In the genomic region with DNA sequence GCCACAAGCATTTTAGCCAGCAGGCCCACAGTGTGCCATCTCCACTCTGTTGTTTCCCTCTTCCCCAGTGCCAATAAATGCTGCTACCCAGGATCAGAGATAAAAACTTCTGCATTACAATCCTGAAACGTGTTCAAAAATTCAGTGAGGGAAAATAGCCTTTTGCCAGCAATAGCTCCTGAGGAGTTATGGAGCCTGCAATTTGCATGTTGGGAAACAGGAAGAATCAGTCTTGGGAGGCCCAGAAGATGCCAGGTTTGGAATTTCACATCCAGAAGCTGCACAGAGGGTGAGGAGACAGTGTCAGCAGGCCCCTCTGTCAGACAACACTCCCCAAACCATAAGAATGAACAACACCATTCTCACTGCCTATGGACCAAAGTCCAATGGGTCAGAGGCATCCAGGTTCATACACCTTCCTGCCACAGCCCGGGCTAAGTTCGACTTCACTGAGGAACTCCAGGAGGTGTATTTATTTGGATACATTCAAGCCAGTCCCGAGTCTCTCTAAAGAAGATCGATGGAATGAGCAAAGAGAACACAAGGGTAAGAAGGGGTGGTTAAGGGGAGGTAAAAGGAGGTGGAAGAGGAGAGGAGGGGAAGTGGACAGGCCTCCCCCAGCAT, we compare ENCODE assay signal across 15 cellular contexts. TPM values are rescaled to one million over a fixed set of nuclear protein-coding genes. Genes with fewer than 3 reads are reported as not detected.
A peak's percentile ranks its signal among the peaks of the same experiment; 100 is the strongest.
DNase-seq lines count a peak whose midpoint lies in the region; ATAC-seq and FAIRE-seq lines count a peak whose summit lies in the region.
"Had no signal": no experiment of that assay in that cellular context is flagged by ENCODE, and none has a peak within 500 bp of the region (broad histone marks: within the 10 kb centered on the region; RNA-seq: fewer than 3 reads in every experiment).

No MANE protein-coding gene starts in this region.

- 71% methylated on average over 5 of the region's 5 CpGs for WGBS in right cardiac atrium
- 11 to 50% (median 40%) methylated on average over 5 of the region's 5 CpGs for WGBS in small intestine, 3 donors

- no peak overlapping the region for H3K4me3 ChIP-seq in CD4-positive, alpha-beta memory T cell (ENCODE audit: low read length in 2 of 2)
- H3K4me3 ChIP-seq in right cardiac atrium (ENCODE audit: low read length) (no peak overlapping the region), small intestine (ENCODE audit: low read depth in 1 of 2, low read length in 2 of 2) (no peak overlapping the region)
- H3K4me3 ChIP-seq: heart left ventricle had no signal

- H3K4me1 Mint-ChIP-seq in CD4-positive, alpha-beta memory T cell, result peaks cover 20 to 45% (median 34%) of the 10 kb centered on the region in 4 donors

- POLR2A ChIA-PET in CD4-positive, alpha-beta memory T cell (lab: Charles Lee; ENCODE audit: partially characterized antibody), result no interaction called here

- no peak overlapping the region for H3K4me3 Mint-ChIP-seq in CD4-positive, alpha-beta memory T cell
- H3K4me3 Mint-ChIP-seq: activated CD4-positive, alpha-beta T cell treated with anti-CD3 and anti-CD28 coated beads, Interleukin-2, amount 10 ng/mL, durations not matched to agents 7 days and 5 days; CD8-positive, alpha-beta T cell had no signal

- FAIRE-seq in small intestine (lab: Jason Lieb, UNC), result no peak

- no peaks in the 10 kb centered on the region for H3K27me3 Mint-ChIP-seq in CD4-positive, alpha-beta memory T cell
- H3K27me3 Mint-ChIP-seq: activated CD4-positive, alpha-beta T cell treated with anti-CD3 and anti-CD28 coated beads, Interleukin-2, amount 10 ng/mL, durations not matched to agents 7 days and 5 days had no signal

- CTCF ChIA-PET in CD4-positive, alpha-beta memory T cell (lab: Charles Lee; ENCODE audit: partially characterized antibody), result no interaction called here

- H3K27ac Mint-ChIP-seq in CD4-positive, alpha-beta memory T cell, result peak overlapping the region in 4 of 7 donors; percentile 7 to 57 (median 14)
- H3K27ac Mint-ChIP-seq: activated CD4-positive, alpha-beta T cell treated with anti-CD3 and anti-CD28 coated beads, Interleukin-2, amount 10 ng/mL, durations not matched to agents 7 days and 5 days; CD8-positive, alpha-beta T cell had no signal

- intact Hi-C loops in CD4-positive, alpha-beta memory T cell (cut with micrococcal nuclease), result no loop called here
- intact Hi-C loops in right cardiac atrium (cut with DNase I), result no loop called here

- no peak overlapping the region for H3K27ac ChIP-seq in CD4-positive, alpha-beta memory T cell (ENCODE audit: low read depth, low read length)
- H3K27ac ChIP-seq in right cardiac atrium (ENCODE audit: low read length) (peak overlapping the region; percentile 84), small intestine (ENCODE audit: low read depth in 1 of 2, low read length in 1 of 2) (peak overlapping the region; percentile 26 to 74)

- DNase-seq in CD4-positive, alpha-beta memory T cell, result no peak
- DNase-seq in amniotic epithelial cell (ENCODE audit: low read depth) (peak; percentile 62), right cardiac atrium (peak in 1 of 3 donors; percentile 29), small intestine (peak; percentile 84), DMS 273 treated with DMSO at 0.1 percent for 48 hours (lab: John Stamatoyannopoulos, UW) (no peak), NCI-H2029 treated with DMSO at 0.1 percent for 48 hours (lab: John Stamatoyannopoulos, UW) (no peak)
- DNase-seq: activated CD4-positive, alpha-beta T cell treated with anti-CD3 and anti-CD28 coated beads, Interleukin-2, amount 10 ng/mL, durations not matched to agents 7 days and 5 days; activated naive CD4-positive, alpha-beta T cell treated with anti-CD3 and anti-CD28 coated beads, Interleukin-2, amount 50 U/mL, for 16 hours; CD8-positive, alpha-beta T cell; midbrain; NCI-H1105 treated with DMSO at 0.1 percent for 48 hours had no signal

- H3K4me1 ChIP-seq in CD4-positive, alpha-beta memory T cell (ENCODE audit: insufficient read depth, low read length), result peaks cover 23% of the 10 kb centered on the region
- H3K4me1 ChIP-seq in right cardiac atrium (ENCODE audit: control insufficient read depth, insufficient read depth, low read length), result peaks cover 13% of the 10 kb centered on the region
- H3K4me1 ChIP-seq in small intestine (ENCODE audit: control insufficient read depth in 2 of 2, insufficient read depth in 1 of 2, low read depth in 1 of 2, low read length in 1 of 2), result peaks cover 0 to 17% of the 10 kb centered on the region in 2 donors

- ATAC-seq in right cardiac atrium (peak; percentile 3 to 39), GM18498 (IDR thresholded peaks at IDR 0.05; ENCODE audit: unreplicated experiment) (no peak), HG02885 (IDR thresholded peaks at IDR 0.05; ENCODE audit: poor library complexity, unreplicated experiment) (no peak)
- ATAC-seq: CD8-positive, alpha-beta T cell had no signal

- H3K9me3 ChIP-seq in CD4-positive, alpha-beta memory T cell (ENCODE audit: control insufficient read depth in 1 of 2, low read length in 2 of 2), result no peaks in the 10 kb centered on the region
- no peaks in the 10 kb centered on the region for H3K9me3 ChIP-seq in right cardiac atrium (ENCODE audit: control insufficient read depth, low read length)
- no peaks in the 10 kb centered on the region for H3K9me3 ChIP-seq in small intestine (ENCODE audit: control insufficient read depth, low read depth)

- H3K9me3 Mint-ChIP-seq in CD4-positive, alpha-beta memory T cell, result peaks cover 0 to 4% (median 0%) of the 10 kb centered on the region in 8 donors
- H3K9me3 Mint-ChIP-seq: CD8-positive, alpha-beta T cell had no signal

- H3K36me3 ChIP-seq in CD4-positive, alpha-beta memory T cell (ENCODE audit: insufficient read depth, low read length), result no peaks in the 10 kb centered on the region
- peaks cover 11 to 16% of the 10 kb centered on the region in 2 donors for H3K36me3 ChIP-seq in small intestine (ENCODE audit: control insufficient read depth in 2 of 2, insufficient read depth in 2 of 2, low read length in 2 of 2)

- H3K36me3 Mint-ChIP-seq in CD4-positive, alpha-beta memory T cell, result peaks cover 20 to 35% of the 10 kb centered on the region in 2 donors

- H3K27me3 ChIP-seq in CD4-positive, alpha-beta memory T cell (ENCODE audit: insufficient read depth, low read length), result no peaks in the 10 kb centered on the region
- no peaks in the 10 kb centered on the region for H3K27me3 ChIP-seq in right cardiac atrium (ENCODE audit: control insufficient read depth, insufficient read depth)
- no peaks in the 10 kb centered on the region for H3K27me3 ChIP-seq in small intestine (ENCODE audit: control insufficient read depth in 2 of 2, insufficient read depth in 2 of 2, low read length in 2 of 2)
- H3K27me3 ChIP-seq: heart left ventricle had no signal

RNA-seq across cellular contexts. Expression of gene RRBP1, which starts 20.8 kb away (rescaled TPM):
- 10 to 100 TPM; 28.0 to 33.7 TPM for total RNA-seq in CD4-positive, alpha-beta memory T cell
- 10 to 100 TPM in 1 of 2 donors, under 1 TPM in 1; 0.63 to 13.9 TPM for polyA plus RNA-seq in CD4-positive, alpha-beta memory T cell
- total RNA-seq in right cardiac atrium, result 100 to 1,000 TPM in 1 of 4 donors, 10 to 100 TPM in 3; 49.8 to 120 (median 57.1) TPM
- polyA plus RNA-seq in right cardiac atrium, result 38.2 TPM
- polyA plus RNA-seq in small intestine, result 100 to 1,000 TPM in 1 of 3 donors, 10 to 100 TPM in 2; 45.2 to 164 (median 59.7) TPM

RNA-seq across cellular contexts. Expression of gene BANF2, which starts 38.5 kb away (rescaled TPM):
- not detected for total RNA-seq in CD4-positive, alpha-beta memory T cell
- polyA plus RNA-seq in CD4-positive, alpha-beta memory T cell, result not detected
- total RNA-seq in right cardiac atrium, result not detected
- polyA plus RNA-seq in right cardiac atrium (not detected), small intestine (not detected)
- total RNA-seq: activated CD4-positive, alpha-beta T cell treated with anti-CD3 and anti-CD28 coated beads, Interleukin-2, amount 10 ng/mL, durations not matched to agents 7 days and 5 days; CD8-positive, alpha-beta T cell; heart left ventricle; renal cortical epithelial cell had no signal
- polyA plus RNA-seq: heart left ventricle had no signal

Comparison
In these comparisons a context has a peak if more than half of its experiments do, and no peak if none do; other contexts are left out.
1. DNase-seq: peak in amniotic epithelial cell (single experiment) and small intestine (single experiment); none in CD4-positive, alpha-beta memory T cell (0 of 5), DMS 273 treated with DMSO at 0.1 percent for 48 hours (single experiment) and NCI-H2029 treated with DMSO at 0.1 percent for 48 hours (single experiment).
2. ATAC-seq: peak in right cardiac atrium (2 of 2); none in GM18498 (single experiment) and HG02885 (single experiment).